17 cellular contexts compared by ENCODE assay signal in genomic region chr1:203041351-203041932, GRCh38. TPM values are rescaled to one million over a fixed set of nuclear protein-coding genes. Genes with fewer than 3 reads are reported as not detected.
"Had no signal": no experiment of that assay in that cellular context is flagged by ENCODE, and none has a peak within 500 bp of the region (broad histone marks: within the 10 kb centered on the region; RNA-seq: fewer than 3 reads in every experiment).

No MANE protein-coding gene starts in this region.

- H3K9me3 Mint-ChIP-seq: memory B cell, neural progenitor cell had no signal

- H3K9me3 ChIP-seq: adrenal gland, gastrocnemius medialis, heart right ventricle, left lung, thyroid gland had no signal

- H3K4me3 Mint-ChIP-seq: memory B cell, neural progenitor cell had no signal

- H3K27ac Mint-ChIP-seq: memory B cell, neural progenitor cell had no signal

- H3K27me3 ChIP-seq: dorsolateral prefrontal cortex, gastrocnemius medialis, neural progenitor cell, thyroid gland had no signal

- H3K4me1 ChIP-seq: adrenal gland, neural progenitor cell, thyroid gland had no signal

- ATAC-seq: gastrocnemius medialis, heart right ventricle, left lung had no signal

- H3K4me2 ChIP-seq: neural progenitor cell had no signal

- H3K9ac ChIP-seq: neural progenitor cell, parathyroid adenoma had no signal

- H3K36me3 Mint-ChIP-seq: memory B cell had no signal

- DNase-seq: activated CD4-positive, alpha-beta T cell treated with anti-CD3 and anti-CD28 coated beads, Interleukin-2, amount 50 U/mL, for 1 hour; activated naive CD4-positive, alpha-beta T cell treated with anti-CD3 and anti-CD28 coated beads, Interleukin-2, amount 50 U/mL, for 16 hours; activated T-cell treated with anti-CD3 and anti-CD28 coated beads, Interleukin-2, amount 50 U/mL, for 1 hour; heart right ventricle; left lung; small intestine; T-helper 2 cell; thyroid gland had no signal

- H3K27ac ChIP-seq: adrenal gland, left lung, neural progenitor cell, parathyroid adenoma, thyroid gland had no signal

- H3K36me3 ChIP-seq: adrenal gland, left lung, neural progenitor cell, thyroid gland had no signal

- H3K4me3 ChIP-seq: adrenal gland, dorsolateral prefrontal cortex, gastrocnemius medialis, heart right ventricle, left lung, neural progenitor cell, thyroid gland had no signal

RNA-seq across cellular contexts. Expression of gene MYOG, which starts 44.4 kb away (rescaled TPM):
- total RNA-seq: adrenal gland, cerebellum, fibroblast of lung, heart right ventricle, left lung, renal cortical epithelial cell, thyroid gland had no signal
- polyA plus RNA-seq: adrenal gland, fibroblast of lung, small intestine had no signal
